Comparison of ENCODE assay signal across 8 cellular contexts in genomic region chr5:132961887-132962286, GRCh38. TPM values are rescaled to one million over a fixed set of nuclear protein-coding genes. Genes with fewer than 3 reads are reported as not detected.
DNase-seq lines count a peak whose midpoint lies in the region; ATAC-seq and TF ChIP-seq lines count a peak whose summit lies in the region.

No MANE protein-coding gene starts in this region.

- intact Hi-C loops in Caco-2 (cut with micrococcal nuclease; ENCODE audit: unreplicated experiment) = no loop called here
- intact Hi-C loops in naive thymus-derived CD4-positive, alpha-beta T cell (cut with micrococcal nuclease) = loop anchor here (2.0 to 10.0 kb wide), 8 partner anchors 185 to 1327 kb away; partner anchors contain the start of genes RAD50 (in 2 of the 2), FNIP1 (in 1 of the 2), IRF1 (in 1 of the 2) and KIF3A (in 1 of the 2)

- H3K27me3 ChIP-seq in Caco-2 (replicated peaks; ENCODE audit: control insufficient read depth, insufficient read depth, low read length) = no peaks in the 10 kb centered on the region
- H3K27me3 ChIP-seq in naive thymus-derived CD4-positive, alpha-beta T cell (ENCODE audit: control insufficient read depth in 2 of 2, insufficient read depth in 2 of 2, low read length in 2 of 2) = no peaks in the 10 kb centered on the region

- H3K36me3 Mint-ChIP-seq in Caco-2 (ENCODE audit: insufficient read depth, unreplicated experiment) = peaks cover 39% of the 10 kb centered on the region
- H3K36me3 Mint-ChIP-seq in naive thymus-derived CD4-positive, alpha-beta T cell = peaks cover 0 to 13% (median 6%) of the 10 kb centered on the region in 5 donors

- H3K4me3 Mint-ChIP-seq in Caco-2 (ENCODE audit: unreplicated experiment) = peak overlapping the region; percentile 96
- H3K4me3 Mint-ChIP-seq in naive thymus-derived CD4-positive, alpha-beta T cell = peak overlapping the region; percentile 90 to 100 (median 98)

- DNase-seq in Caco-2 (no peak), NB4 (ENCODE audit: low read depth) (peak; percentile 11), dermis blood vessel endothelial cell (peak; percentile 57), SHP77 (lab: John Stamatoyannopoulos, UW) (no peak), NCI-H524 treated with DMSO at 0.1 percent for 48 hours (lab: John Stamatoyannopoulos, UW) (no peak), mesenteric fat pad (ENCODE audit: low spot score) (no peak)
- no peak for DNase-seq in naive thymus-derived CD4-positive, alpha-beta T cell

- H3K4me1 ChIP-seq in Caco-2 = 0 out of 2 replicates have a peak, but pooled peaks cover 4% of the 10 kb centered on the region
- H3K4me1 ChIP-seq in naive thymus-derived CD4-positive, alpha-beta T cell (ENCODE audit: control insufficient read depth in 2 of 2, insufficient read depth in 2 of 2, low read length in 2 of 2) = peaks cover 10 to 30% of the 10 kb centered on the region in 2 donors

- ATAC-seq in naive thymus-derived CD4-positive, alpha-beta T cell = no peak
- no peak for ATAC-seq in HG03280 (IDR thresholded peaks at IDR 0.05; ENCODE audit: unreplicated experiment)

- H3K27ac Mint-ChIP-seq in Caco-2 (ENCODE audit: unreplicated experiment) = peak overlapping the region; percentile 99
- H3K27ac Mint-ChIP-seq in naive thymus-derived CD4-positive, alpha-beta T cell = peak overlapping the region; percentile 96 to 100 (median 98)

- no peaks in the 10 kb centered on the region for H3K9me3 ChIP-seq in Caco-2
- no peaks in the 10 kb centered on the region for H3K9me3 ChIP-seq in naive thymus-derived CD4-positive, alpha-beta T cell (ENCODE audit: control insufficient read depth in 2 of 3, low read length in 3 of 3)

- no peaks in the 10 kb centered on the region for H3K27me3 Mint-ChIP-seq in Caco-2 (ENCODE audit: insufficient read depth, unreplicated experiment)
- H3K27me3 Mint-ChIP-seq in naive thymus-derived CD4-positive, alpha-beta T cell = no peaks in the 10 kb centered on the region

- H3K4me3 ChIP-seq in Caco-2 (ENCODE audit: low read depth, low read length) (peak overlapping the region; percentile 88), NB4 (ENCODE audit: low read depth, low read length) (peak overlapping the region; percentile 80)
- H3K4me3 ChIP-seq in naive thymus-derived CD4-positive, alpha-beta T cell (ENCODE audit: low read length) = peak overlapping the region; percentile 65

- no peaks in the 10 kb centered on the region for H3K4me1 Mint-ChIP-seq in Caco-2 (ENCODE audit: low read depth, unreplicated experiment)
- peaks cover 29 to 62% (median 48%) of the 10 kb centered on the region in 7 donors for H3K4me1 Mint-ChIP-seq in naive thymus-derived CD4-positive, alpha-beta T cell

- POLR2A ChIA-PET in Caco-2 (lab: Charles Lee) = interaction anchor here (0.7 to 2.8 kb wide), 3 partner anchors 90 to 155 kb away, joined by 3 to 23 read pairs (median 4); partner anchors contain the start of genes GDF9, HSPA4 and UQCRQ
- POLR2A ChIA-PET in naive thymus-derived CD4-positive, alpha-beta T cell (lab: Charles Lee) = interaction anchor here (0.6 to 4.1 kb wide), 9 partner anchors 11 to 506 kb away, joined by 3 to 52 read pairs (median 6); partner anchors contain the start of genes GDF9, HSPA4, UQCRQ and ZCCHC10

- no TSS peak for BruUV-seq in Caco-2 (replicated peaks; lab: Mats Ljungman, UMichigan)

- CTCF ChIA-PET in Caco-2 (lab: Charles Lee) = no interaction called here
- CTCF ChIA-PET in naive thymus-derived CD4-positive, alpha-beta T cell (lab: Charles Lee) = interaction anchor here (0.7 to 0.9 kb wide), 2 partner anchors 14 to 25 kb away, joined by 3 to 5 read pairs; no protein-coding TSS in a partner anchor

- H3K27ac ChIP-seq in naive thymus-derived CD4-positive, alpha-beta T cell (ENCODE audit: low read depth, low read length) = peak overlapping the region; percentile 94

- H3K36me3 ChIP-seq in Caco-2 (ENCODE audit: control insufficient read depth, insufficient read depth, low read length) = no peaks in the 10 kb centered on the region
- H3K36me3 ChIP-seq in naive thymus-derived CD4-positive, alpha-beta T cell (ENCODE audit: control insufficient read depth in 2 of 3, insufficient read depth in 3 of 3, low read length in 3 of 3) = peaks cover 0 to 6% (median 0%) of the 10 kb centered on the region in 3 experiments

- no peak for TF ChIP-seq POLR2A in NB4 (IDR thresholded peaks at IDR 0.05; ENCODE audit: extremely low read depth, insufficient read length)

- TF ChIP-seq CTCF in Caco-2 (IDR thresholded peaks at IDR 0.05; ENCODE audit: insufficient read depth in 1 of 2, low read depth in 1 of 2, low read length in 1 of 2, severe bottlenecking in 1 of 2, unreplicated experiment in 1 of 2) (no peak), NB4 (IDR thresholded peaks at IDR 0.05; ENCODE audit: low read depth, low read length) (no peak)

- no peaks in the 10 kb centered on the region for H3K9me3 Mint-ChIP-seq in Caco-2 (ENCODE audit: unreplicated experiment)
- no peaks in the 10 kb centered on the region for H3K9me3 Mint-ChIP-seq in naive thymus-derived CD4-positive, alpha-beta T cell

RNA-seq across cellular contexts. Expression of gene AFF4, which starts 1.5 kb away (rescaled TPM):
- total RNA-seq in Caco-2 (2022) (62.6 and 63.9 TPM in 2 replicates), dermis blood vessel endothelial cell (29.1 and 41.8 TPM in 2 replicates), mesenteric fat pad (87.5 TPM)
- 10 to 100 TPM; 39.7 to 82.3 (median 69.0) TPM for total RNA-seq in naive thymus-derived CD4-positive, alpha-beta T cell
- 10 to 100 TPM; 25.3 to 30.6 TPM for polyA plus RNA-seq in naive thymus-derived CD4-positive, alpha-beta T cell

Comparison
In these comparisons a context has a peak if more than half of its experiments do, and no peak if none do; other contexts are left out.
1. DNase-seq: peak in NB4 (single experiment) and dermis blood vessel endothelial cell (single experiment); none in Caco-2 (0 of 2), naive thymus-derived CD4-positive, alpha-beta T cell (0 of 9), SHP77 (0 of 2), NCI-H524 treated with DMSO at 0.1 percent for 48 hours (single experiment) and mesenteric fat pad (single experiment).
2. Peak in every context shown above with its lines, with median percentiles within 50 percentile points of each other: H3K4me3 ChIP-seq.